Comparison of ENCODE assay signal across 2 cellular contexts in the genomic region with DNA sequence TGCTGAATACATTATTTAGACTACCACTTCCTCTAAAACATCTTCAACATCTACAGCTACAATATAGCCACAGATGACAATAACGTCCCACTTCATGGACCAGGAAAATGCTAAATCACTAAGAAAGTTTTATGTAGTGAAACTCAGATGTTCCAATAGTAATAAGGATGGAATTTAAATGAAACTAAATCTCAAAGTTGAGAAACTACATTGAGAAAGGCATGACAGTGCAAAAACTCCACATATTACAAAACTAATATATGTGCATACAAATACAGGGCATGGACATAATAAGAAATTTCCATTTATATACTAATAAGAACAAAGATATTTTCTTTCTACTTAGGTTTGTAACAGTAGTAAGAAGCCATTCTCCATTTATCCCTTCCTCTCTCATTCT.
TF ChIP-seq lines count a peak whose summit lies in the region.

No MANE protein-coding gene starts in this region.

TF ChIP-seq in IMR-90, 13 proteins besides CTCF, POLR2A, EP300 and RAD21:
- TF ChIP-seq NFE2L2 (IDR thresholded peaks at IDR 0.05; ENCODE audit: low read depth, low read length) (peak; percentile 75), MAZ (IDR thresholded peaks at IDR 0.05; ENCODE audit: borderline replicate concordance, low read depth, low read length) (no peak), RFX5 (IDR thresholded peaks at IDR 0.05; ENCODE audit: low read depth, low read length) (no peak), CEBPB (IDR thresholded peaks at IDR 0.05; ENCODE audit: low read depth, low read length) (no peak), SMC3 (IDR thresholded peaks at IDR 0.05; ENCODE audit: low read depth, low read length) (no peak), ELK1 (IDR thresholded peaks at IDR 0.05; ENCODE audit: borderline replicate concordance, low read depth, low read length) (no peak)

TF ChIP-seq in K562, 482 proteins besides CTCF, POLR2A, EP300 and RAD21:
- TF ChIP-seq MAFG (tag; conservative IDR thresholded peaks at IDR 0.05): 0 out of 2 replicates have a peak, but pooled peaks have one; percentile 43
- no peak for TF ChIP-seq STAT5B (CRISPR knock-in tag; IDR thresholded peaks at IDR 0.05)
- TF ChIP-seq MIER1 (IDR thresholded peaks at IDR 0.05; ENCODE audit: low read depth): no peak
- TF ChIP-seq NFE2 (IDR thresholded peaks at IDR 0.05; ENCODE audit: low read depth): peak; percentile 16; the same call in 1 of the 2 replicates
- TF ChIP-seq ZNF347 (CRISPR knock-in tag; IDR thresholded peaks at IDR 0.05; ENCODE audit: low read depth): no peak
- TF ChIP-seq DACH1 (IDR thresholded peaks at IDR 0.05; ENCODE audit: partially characterized antibody): no peak
- no peak for TF ChIP-seq ZNF431 (CRISPR knock-in tag; IDR thresholded peaks at IDR 0.05)
- TF ChIP-seq NRF1 (conservative IDR thresholded peaks at IDR 0.05 in 1 of 2, IDR thresholded peaks at IDR 0.05 in 1 of 2): no peak
- TF ChIP-seq, protein P1, sequence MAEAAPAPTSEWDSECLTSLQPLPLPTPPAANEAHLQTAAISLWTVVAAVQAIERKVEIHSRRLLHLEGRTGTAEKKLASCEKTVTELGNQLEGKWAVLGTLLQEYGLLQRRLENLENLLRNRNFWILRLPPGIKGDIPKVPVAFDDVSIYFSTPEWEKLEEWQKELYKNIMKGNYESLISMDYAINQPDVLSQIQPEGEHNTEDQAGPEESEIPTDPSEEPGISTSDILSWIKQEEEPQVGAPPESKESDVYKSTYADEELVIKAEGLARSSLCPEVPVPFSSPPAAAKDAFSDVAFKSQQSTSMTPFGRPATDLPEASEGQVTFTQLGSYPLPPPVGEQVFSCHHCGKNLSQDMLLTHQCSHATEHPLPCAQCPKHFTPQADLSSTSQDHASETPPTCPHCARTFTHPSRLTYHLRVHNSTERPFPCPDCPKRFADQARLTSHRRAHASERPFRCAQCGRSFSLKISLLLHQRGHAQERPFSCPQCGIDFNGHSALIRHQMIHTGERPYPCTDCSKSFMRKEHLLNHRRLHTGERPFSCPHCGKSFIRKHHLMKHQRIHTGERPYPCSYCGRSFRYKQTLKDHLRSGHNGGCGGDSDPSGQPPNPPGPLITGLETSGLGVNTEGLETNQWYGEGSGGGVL (CRISPR knock-in tag; IDR thresholded peaks at IDR 0.05): no peak
- no peak for TF ChIP-seq SFPQ (IDR thresholded peaks at IDR 0.05; ENCODE audit: low read depth, low read length)
- TF ChIP-seq ZFP91 (CRISPR knock-in tag; IDR thresholded peaks at IDR 0.05): no peak
- no peak for TF ChIP-seq ZNF592 (IDR thresholded peaks at IDR 0.05)
- TF ChIP-seq ZNF316 (IDR thresholded peaks at IDR 0.05): peak; percentile 45; the same call in 1 of the 2 replicates
- TF ChIP-seq ZNF232 (CRISPR knock-in tag; IDR thresholded peaks at IDR 0.05): no peak
- TF ChIP-seq ETV1 (tag; conservative IDR thresholded peaks at IDR 0.05; ENCODE audit: low read depth): no peak
- no peak for TF ChIP-seq NR2C1 (IDR thresholded peaks at IDR 0.05)
- no peak for TF ChIP-seq NR2C1 (tag; IDR thresholded peaks at IDR 0.05)
